In the genomic region with DNA sequence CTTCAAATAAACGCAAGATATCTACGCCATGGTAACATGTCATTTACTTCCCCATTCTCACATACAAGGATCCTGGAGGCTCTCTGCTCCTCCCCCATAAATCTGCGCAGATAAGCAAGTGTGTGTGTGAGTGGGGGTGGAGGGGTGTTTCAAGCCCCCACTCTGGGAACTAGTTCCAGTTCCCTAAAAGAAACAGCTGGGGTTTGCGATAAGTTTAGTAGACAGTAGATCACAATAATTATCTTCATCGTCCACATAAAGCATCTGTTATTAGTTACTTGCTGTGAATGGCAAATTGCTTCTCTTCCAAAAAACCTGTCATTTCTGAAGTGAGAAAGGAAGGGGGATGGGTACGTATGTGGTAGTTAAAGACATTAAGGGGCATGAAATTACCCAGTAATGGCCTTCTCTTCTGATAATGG, we compare ENCODE assay signal across 7 cellular contexts.
DNase-seq lines count a peak whose midpoint lies in the region; ATAC-seq and TF ChIP-seq lines count a peak whose summit lies in the region.

No MANE protein-coding gene starts in this region.

- DNase-seq in OCI-M2 (lab: John Stamatoyannopoulos, UW; ENCODE audit: unreplicated experiment) (peak; percentile 76), right atrium auricular region (ENCODE audit: low spot score) (no peak), epidermal melanocyte (ENCODE audit: insufficient read length, low spot score) (no peak)

- H3K36me3 Mint-ChIP-seq in IgD-negative memory B cell = peaks cover 8% of the 10 kb centered on the region

- H3K27me3 Mint-ChIP-seq in IgD-negative memory B cell = no peaks in the 10 kb centered on the region

- no peaks in the 10 kb centered on the region for H3K9me3 Mint-ChIP-seq in IgD-negative memory B cell

- peak overlapping the region in 3 of 4 donors; percentile 0 to 28 (median 4) for H3K4me3 Mint-ChIP-seq in IgD-negative memory B cell

- no peak for TF ChIP-seq CTCF in right atrium auricular region (IDR thresholded peaks at IDR 0.05)

- H3K4me1 ChIP-seq in right atrium auricular region (peaks cover 0 to 100% of the 10 kb centered on the region in 2 donors), stomach smooth muscle (ENCODE audit: control insufficient read depth, insufficient read depth, low read length) (peaks cover 71% of the 10 kb centered on the region)

- no peak for ATAC-seq in HG03196 (IDR thresholded peaks at IDR 0.05; ENCODE audit: unreplicated experiment)
- no peak for ATAC-seq in GM19395 (IDR thresholded peaks at IDR 0.05; ENCODE audit: unreplicated experiment)

- H3K4me3 ChIP-seq in right atrium auricular region (no peak overlapping the region), stomach smooth muscle (ENCODE audit: low read length in 2 of 2) (no peak overlapping the region)

- H3K36me3 ChIP-seq in right atrium auricular region (peaks cover 21% of the 10 kb centered on the region), stomach smooth muscle (ENCODE audit: control insufficient read depth in 2 of 2, insufficient read depth in 2 of 2, low read length in 2 of 2) (peaks cover 6 to 7% of the 10 kb centered on the region in 2 donors)

- H3K27me3 ChIP-seq in right atrium auricular region (no peaks in the 10 kb centered on the region), stomach smooth muscle (ENCODE audit: control insufficient read depth in 1 of 2, insufficient read depth in 2 of 2, low read length in 2 of 2) (no peaks in the 10 kb centered on the region)

- peak overlapping the region; percentile 47 to 92 (median 49) for H3K27ac Mint-ChIP-seq in IgD-negative memory B cell

- H3K27ac ChIP-seq in right atrium auricular region (peak overlapping the region; percentile 79 to 94), stomach smooth muscle (ENCODE audit: low read length) (peak overlapping the region; percentile 88)

- H3K9ac ChIP-seq in stomach smooth muscle (ENCODE audit: low read length in 2 of 2) = no peak overlapping the region

- H3K4me1 Mint-ChIP-seq in IgD-negative memory B cell = peaks cover 26 to 58% (median 27%) of the 10 kb centered on the region in 3 donors

- H3K9me3 ChIP-seq in right atrium auricular region (no peaks in the 10 kb centered on the region), stomach smooth muscle (ENCODE audit: control insufficient read depth in 2 of 2, low read length in 2 of 2) (no peaks in the 10 kb centered on the region)
